8 cellular contexts compared by ENCODE assay signal in the genomic region with DNA sequence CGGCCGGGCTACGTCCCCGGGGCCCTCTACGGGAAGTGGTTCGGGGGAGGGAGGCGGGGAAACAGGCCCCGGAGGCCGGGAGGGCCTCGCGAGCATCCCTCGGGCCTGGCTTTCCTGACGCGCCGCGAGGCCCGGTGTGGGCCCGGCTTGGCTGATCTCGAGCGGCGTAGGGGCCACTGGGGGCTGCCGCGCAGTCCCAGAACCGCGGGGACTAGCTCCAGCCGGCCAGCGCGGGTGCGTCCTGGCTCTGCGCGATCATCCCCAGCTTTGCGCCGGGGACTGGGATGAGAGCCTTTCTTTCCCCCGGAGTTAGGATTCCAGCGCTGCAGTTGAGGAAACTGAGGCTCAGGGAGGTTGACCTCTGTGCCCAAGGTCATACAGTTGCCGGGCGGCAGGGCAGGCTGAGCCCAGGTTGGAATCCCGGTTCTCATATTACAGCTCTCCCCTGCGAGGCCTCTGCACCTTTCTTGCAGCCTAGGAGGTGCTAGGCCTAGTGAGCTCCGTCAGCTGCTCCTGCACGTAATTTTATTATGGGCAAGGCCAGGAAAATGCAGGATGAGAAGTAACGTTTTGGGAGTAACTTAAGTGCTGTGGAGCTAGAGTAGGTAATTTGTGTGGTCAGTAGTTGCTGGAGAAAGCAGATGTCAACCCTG. TPM values are rescaled to one million over a fixed set of nuclear protein-coding genes. Genes with fewer than 3 reads are reported as not detected.
A peak's percentile ranks its signal among the peaks of the same experiment; 100 is the strongest.
DNase-seq lines count a peak whose midpoint lies in the region; ATAC-seq and TF ChIP-seq lines count a peak whose summit lies in the region.

No MANE protein-coding gene starts in this region.

- H3K36me3 ChIP-seq in ES-I3 (ENCODE audit: insufficient read depth, low read length) (no peaks in the 10 kb centered on the region), SJCRH30 (0 out of 2 replicates have a peak, but pooled peaks cover 3% of the 10 kb centered on the region), mucosa of rectum (ENCODE audit: control insufficient read depth in 2 of 2, insufficient read depth in 2 of 2, low read length in 2 of 2) (no peaks in the 10 kb centered on the region), vagina (no peaks in the 10 kb centered on the region)

- ATAC-seq in HG03135 (IDR thresholded peaks at IDR 0.05; ENCODE audit: unreplicated experiment), result peak; percentile 18
- peak; percentile 26 for ATAC-seq in effector memory CD8-positive, alpha-beta T cell (replicated peaks)

- TF ChIP-seq POLR2A in vagina (IDR thresholded peaks at IDR 0.05), result no peak

- H3K9me3 ChIP-seq in ES-I3 (ENCODE audit: control insufficient read depth, insufficient read depth, low read length) (no peaks in the 10 kb centered on the region), SJCRH30 (replicated peaks) (no peaks in the 10 kb centered on the region), mucosa of rectum (ENCODE audit: control insufficient read depth in 2 of 2, low read length in 2 of 2) (no peaks in the 10 kb centered on the region), vagina (no peaks in the 10 kb centered on the region)

- peak; percentile 40 to 61 for DNase-seq in SJCRH30
- no peak for DNase-seq in effector memory CD8-positive, alpha-beta T cell
- DNase-seq in vagina (ENCODE audit: extremely low spot score in 2 of 2), result peak in 1 of 2 donors; percentile 83
- no peak for DNase-seq in NCI-H1436 (lab: John Stamatoyannopoulos, UW)
- DNase-seq in LoVo (ENCODE audit: low spot score), result no peak

- H3K27me3 ChIP-seq in SJCRH30 (no peaks in the 10 kb centered on the region), mucosa of rectum (ENCODE audit: control insufficient read depth in 2 of 2, insufficient read depth in 2 of 2, low read length in 2 of 2) (no peaks in the 10 kb centered on the region), vagina (no peaks in the 10 kb centered on the region)

- intact Hi-C loops in vagina (cut with DNase I), result no loop called here

- H3K4me3 Mint-ChIP-seq in effector memory CD8-positive, alpha-beta T cell, result peak overlapping the region; percentile 86 to 90

- H3K9me3 Mint-ChIP-seq in effector memory CD8-positive, alpha-beta T cell, result no peaks in the 10 kb centered on the region

- H3K4me1 Mint-ChIP-seq in effector memory CD8-positive, alpha-beta T cell (ENCODE audit: low read depth in 2 of 2), result peaks cover 65 to 69% of the 10 kb centered on the region in 2 donors

- no peak for TF ChIP-seq CTCF in vagina (IDR thresholded peaks at IDR 0.05)

- H3K9ac ChIP-seq in ES-I3 (ENCODE audit: low read depth, low read length) (peak overlapping the region; percentile 56), mucosa of rectum (ENCODE audit: low read depth in 1 of 2, low read length in 2 of 2) (peak overlapping the region; percentile 76 to 91)

- H3K4me1 ChIP-seq in ES-I3 (ENCODE audit: insufficient read depth, low read length) (peaks cover 42% of the 10 kb centered on the region), SJCRH30 (peaks cover 29% of the 10 kb centered on the region), mucosa of rectum (ENCODE audit: control insufficient read depth in 2 of 2, insufficient read depth in 2 of 2, low read length in 2 of 2) (peaks cover 30 to 41% of the 10 kb centered on the region in 2 donors), vagina (peaks cover 65% of the 10 kb centered on the region)

- H3K36me3 Mint-ChIP-seq in effector memory CD8-positive, alpha-beta T cell (ENCODE audit: insufficient read depth), result peaks cover 35% of the 10 kb centered on the region

- H3K4me3 ChIP-seq in SJCRH30 (peak overlapping the region; percentile 90), mucosa of rectum (ENCODE audit: low read length in 2 of 2) (peak overlapping the region; percentile 66 to 82), vagina (peak overlapping the region; percentile 69 to 88)

- no peaks in the 10 kb centered on the region for H3K27me3 Mint-ChIP-seq in effector memory CD8-positive, alpha-beta T cell

- H3K27ac ChIP-seq in SJCRH30 (peak overlapping the region; percentile 81), mucosa of rectum (ENCODE audit: low read depth in 2 of 2, low read length in 2 of 2) (peak overlapping the region; percentile 81 to 87), vagina (peak overlapping the region; percentile 79)

- H3K27ac Mint-ChIP-seq in effector memory CD8-positive, alpha-beta T cell, result peak overlapping the region; percentile 98

RNA-seq across cellular contexts. Expression of gene LPIN1, which starts 0.5 kb away (rescaled TPM):
- 31.0 and 37.0 TPM in 2 replicates for total RNA-seq in SJCRH30 (2014; rRNA removed; shearing (Covaris generic))
- 67.5 TPM for total RNA-seq in vagina

Comparison
In these comparisons a context has a peak if more than half of its experiments do, and no peak if none do; other contexts are left out.
1. DNase-seq: peak in SJCRH30 (2 of 2); none in effector memory CD8-positive, alpha-beta T cell (0 of 3), NCI-H1436 (single experiment) and LoVo (single experiment).
2. Peak in every context shown above with its lines, with median percentiles within 50 percentile points of each other: H3K27ac ChIP-seq and H3K4me3 ChIP-seq.